ENCODE assay signal across 1 cellular context in the genomic region with DNA sequence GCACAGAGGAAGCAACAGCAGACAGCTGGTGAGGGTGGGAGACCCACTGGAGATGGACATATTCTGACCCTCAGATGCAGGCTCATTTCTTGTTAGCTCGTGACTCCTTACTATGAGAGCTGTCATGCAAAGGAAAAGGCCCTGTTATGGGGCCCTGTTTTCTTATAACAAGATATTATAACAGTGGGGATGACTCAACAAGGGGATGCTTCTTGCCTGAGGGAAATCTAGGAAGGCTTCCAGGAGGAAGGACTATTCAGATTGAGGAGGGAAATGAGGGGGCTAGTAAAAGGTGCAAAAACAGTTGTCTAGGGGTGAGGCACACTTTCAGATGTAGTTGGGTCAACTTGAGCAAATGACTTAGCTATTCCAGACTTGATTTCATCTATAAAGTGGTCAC.
TF ChIP-seq lines count a peak whose summit lies in the region.

No MANE protein-coding gene starts in this region.

TF ChIP-seq in HCT116, 20 proteins besides CTCF, POLR2A, EP300 and RAD21 (continued from another document):
- TF ChIP-seq, protein P1, sequence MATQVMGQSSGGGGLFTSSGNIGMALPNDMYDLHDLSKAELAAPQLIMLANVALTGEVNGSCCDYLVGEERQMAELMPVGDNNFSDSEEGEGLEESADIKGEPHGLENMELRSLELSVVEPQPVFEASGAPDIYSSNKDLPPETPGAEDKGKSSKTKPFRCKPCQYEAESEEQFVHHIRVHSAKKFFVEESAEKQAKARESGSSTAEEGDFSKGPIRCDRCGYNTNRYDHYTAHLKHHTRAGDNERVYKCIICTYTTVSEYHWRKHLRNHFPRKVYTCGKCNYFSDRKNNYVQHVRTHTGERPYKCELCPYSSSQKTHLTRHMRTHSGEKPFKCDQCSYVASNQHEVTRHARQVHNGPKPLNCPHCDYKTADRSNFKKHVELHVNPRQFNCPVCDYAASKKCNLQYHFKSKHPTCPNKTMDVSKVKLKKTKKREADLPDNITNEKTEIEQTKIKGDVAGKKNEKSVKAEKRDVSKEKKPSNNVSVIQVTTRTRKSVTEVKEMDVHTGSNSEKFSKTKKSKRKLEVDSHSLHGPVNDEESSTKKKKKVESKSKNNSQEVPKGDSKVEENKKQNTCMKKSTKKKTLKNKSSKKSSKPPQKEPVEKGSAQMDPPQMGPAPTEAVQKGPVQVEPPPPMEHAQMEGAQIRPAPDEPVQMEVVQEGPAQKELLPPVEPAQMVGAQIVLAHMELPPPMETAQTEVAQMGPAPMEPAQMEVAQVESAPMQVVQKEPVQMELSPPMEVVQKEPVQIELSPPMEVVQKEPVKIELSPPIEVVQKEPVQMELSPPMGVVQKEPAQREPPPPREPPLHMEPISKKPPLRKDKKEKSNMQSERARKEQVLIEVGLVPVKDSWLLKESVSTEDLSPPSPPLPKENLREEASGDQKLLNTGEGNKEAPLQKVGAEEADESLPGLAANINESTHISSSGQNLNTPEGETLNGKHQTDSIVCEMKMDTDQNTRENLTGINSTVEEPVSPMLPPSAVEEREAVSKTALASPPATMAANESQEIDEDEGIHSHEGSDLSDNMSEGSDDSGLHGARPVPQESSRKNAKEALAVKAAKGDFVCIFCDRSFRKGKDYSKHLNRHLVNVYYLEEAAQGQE (IDR thresholded peaks at IDR 0.05; ENCODE audit: low read depth), result no peak
- TF ChIP-seq EZH2phosphoT487 (IDR thresholded peaks at IDR 0.05; ENCODE audit: borderline replicate concordance) (no peak), SIN3A (IDR thresholded peaks at IDR 0.05; ENCODE audit: low read depth) (no peak), EZH2 (IDR thresholded peaks at IDR 0.05) (no peak), SRF (IDR thresholded peaks at IDR 0.05; ENCODE audit: low read depth) (no peak), EGR1 (IDR thresholded peaks at IDR 0.05; ENCODE audit: low read depth) (no peak), ELF1 (IDR thresholded peaks at IDR 0.05; ENCODE audit: borderline replicate concordance, low read depth) (no peak), CBX3 (IDR thresholded peaks at IDR 0.05; ENCODE audit: low read depth) (no peak)
TF ChIP-seq in HCT116: peak in this region for 0.
